ENCODE assay signal across 16 cellular contexts in the genomic region with DNA sequence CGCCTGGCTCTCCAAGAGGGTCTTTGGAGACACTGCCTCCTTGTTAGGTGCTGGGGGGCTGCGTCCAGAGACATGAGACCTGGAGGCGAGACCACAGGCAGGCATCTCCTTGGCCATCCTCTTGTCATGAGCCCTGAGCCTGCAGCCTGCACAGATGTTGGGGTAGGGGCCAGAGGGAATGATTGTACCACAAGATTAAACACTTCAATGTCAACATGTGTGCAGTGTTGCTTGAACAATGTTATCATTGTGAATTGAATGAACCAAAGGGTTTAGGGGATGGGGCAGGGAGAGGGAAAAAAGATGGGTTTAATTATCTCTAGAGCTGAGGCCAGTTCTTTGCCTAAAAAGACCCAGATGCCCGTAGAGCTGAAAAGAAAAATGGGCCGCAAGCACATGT. TPM values are rescaled to one million over a fixed set of nuclear protein-coding genes. Genes with fewer than 3 reads are reported as not detected.
DNase-seq lines count a peak whose midpoint lies in the region; ATAC-seq, FAIRE-seq and TF ChIP-seq lines count a peak whose summit lies in the region.
"Had no signal": no experiment of that assay in that cellular context is flagged by ENCODE, and none has a peak within 500 bp of the region (broad histone marks: within the 10 kb centered on the region; RNA-seq: fewer than 3 reads in every experiment).

No MANE protein-coding gene starts in this region.

- DNase-seq in HTR-8/SVneo (ENCODE audit: insufficient read length, low spot score) = no peak
- peak; percentile 78 for DNase-seq in SK-N-SH
- peak; percentile 26 for DNase-seq in left kidney (ENCODE audit: low read depth, low spot score)
- DNase-seq in thyroid gland = no peak
- DNase-seq in activated CD8-positive, alpha-beta memory T cell treated with anti-CD3 and anti-CD28 coated beads, Interleukin-2, amount 10 ng/mL, durations not matched to agents 7 days and 5 days = no peak
- no peak for DNase-seq in GM10266 (ENCODE audit: extremely low spot score)
- DNase-seq: KBM-7, NCI-H1436, NCI-H2029 treated with DMSO at 0.1 percent for 48 hours, NCI-H2171 treated with DMSO at 0.1 percent for 48 hours, NCI-H446 treated with DMSO at 0.1 percent for 48 hours, Right ventricle myocardium superior had no signal

- TF ChIP-seq CTCF in SK-N-SH (IDR thresholded peaks at IDR 0.05) (no peak), thyroid gland (IDR thresholded peaks at IDR 0.05) (no peak), GM10266 (IDR thresholded peaks at IDR 0.05; ENCODE audit: control insufficient read depth, insufficient read depth, low read depth, missing control alignments) (no peak)

- H3K9me3 ChIP-seq in SK-N-SH (no peaks in the 10 kb centered on the region), thyroid gland (no peaks in the 10 kb centered on the region)

- H3K36me3 Mint-ChIP-seq in activated CD8-positive, alpha-beta memory T cell treated with anti-CD3 and anti-CD28 coated beads, Interleukin-2, amount 10 ng/mL, durations not matched to agents 7 days and 5 days = no peaks in the 10 kb centered on the region

- H3K27me3 ChIP-seq in SK-N-SH (ENCODE audit: insufficient read depth) (no peaks in the 10 kb centered on the region), thyroid gland (no peaks in the 10 kb centered on the region)

- H3K27ac Mint-ChIP-seq in activated CD8-positive, alpha-beta memory T cell treated with anti-CD3 and anti-CD28 coated beads, Interleukin-2, amount 10 ng/mL, durations not matched to agents 7 days and 5 days = no peak overlapping the region

- CTCF ChIA-PET in SK-N-SH (lab: Yijun Ruan, JAX) = interaction anchor here (1.0 to 6.0 kb wide), 8 partner anchors 17 to 151 kb away, joined by 3 to 38 read pairs (median 8); no protein-coding TSS in a partner anchor
- CTCF ChIA-PET in activated CD8-positive, alpha-beta memory T cell treated with anti-CD3 and anti-CD28 coated beads, Interleukin-2, amount 10 ng/mL, durations not matched to agents 7 days and 5 days (lab: Charles Lee) = no interaction called here

- no peak overlapping the region for H3K4me2 ChIP-seq in SK-N-SH

- ATAC-seq in activated CD8-positive, alpha-beta memory T cell treated with anti-CD3 and anti-CD28 coated beads, Interleukin-2, amount 10 ng/mL, durations not matched to agents 7 days and 5 days = no peak
- no peak for ATAC-seq in GM18502 (IDR thresholded peaks at IDR 0.05; ENCODE audit: poor library complexity, unreplicated experiment)
- ATAC-seq: Panc1 had no signal

- H3K9me3 Mint-ChIP-seq in activated CD8-positive, alpha-beta memory T cell treated with anti-CD3 and anti-CD28 coated beads, Interleukin-2, amount 10 ng/mL, durations not matched to agents 7 days and 5 days (ENCODE audit: low read depth) = no peaks in the 10 kb centered on the region

- FAIRE-seq in HTR-8/SVneo (lab: Jason Lieb, UNC) = peak; percentile 92
- FAIRE-seq: GM19239 had no signal

- H3F3A ChIP-seq in SK-N-SH (replicated peaks; ENCODE audit: insufficient read depth) = no peaks in the 10 kb centered on the region

- POLR2A ChIA-PET in SK-N-SH (lab: Yijun Ruan, JAX) = interaction anchor here (1.0 to 1.6 kb wide), 3 partner anchors 17 to 21 kb away, joined by 3 to 5 read pairs (median 4); no protein-coding TSS in a partner anchor

- no peak overlapping the region for H3K4me3 Mint-ChIP-seq in activated CD8-positive, alpha-beta memory T cell treated with anti-CD3 and anti-CD28 coated beads, Interleukin-2, amount 10 ng/mL, durations not matched to agents 7 days and 5 days

- H4K20me1 ChIP-seq in SK-N-SH (ENCODE audit: insufficient read depth) = no peaks in the 10 kb centered on the region

- WGBS in SK-N-SH (ENCODE audit: low lambda C conversion rate) = 21% methylated on average over 3 of the region's 5 CpGs
- WGBS in thyroid gland, 2 donors = 56 to 68% methylated on average over 5 of the region's 5 CpGs

- peak; percentile 40 for TF ChIP-seq RAD21 in SK-N-SH (IDR thresholded peaks at IDR 0.05; ENCODE audit: low read length)

- no peaks in the 10 kb centered on the region for H3K36me3 ChIP-seq in SK-N-SH (replicated peaks in 1 of 2; ENCODE audit: control insufficient read depth in 1 of 2, insufficient read depth in 2 of 2, low read length in 1 of 2)
- no peaks in the 10 kb centered on the region for H3K36me3 ChIP-seq in thyroid gland

- H3K4me1 Mint-ChIP-seq in activated CD8-positive, alpha-beta memory T cell treated with anti-CD3 and anti-CD28 coated beads, Interleukin-2, amount 10 ng/mL, durations not matched to agents 7 days and 5 days = no peaks in the 10 kb centered on the region

- no peak overlapping the region for H3K9ac ChIP-seq in SK-N-SH

- peak in 1 of 2 experiments; percentile 85; a peak in 2 of 4 replicates for TF ChIP-seq EP300 in SK-N-SH (IDR thresholded peaks at IDR 0.05; ENCODE audit: borderline replicate concordance in 1 of 2, low read depth in 1 of 2, low read length in 1 of 2)

- no peak for TF ChIP-seq POLR2A in thyroid gland (IDR thresholded peaks at IDR 0.05)

- H3K27ac ChIP-seq in SK-N-SH (ENCODE audit: low read depth in 2 of 2, low read length in 1 of 2) = peak overlapping the region in 1 of 2 experiments; percentile 95; a peak in 2 of 4 replicates
- H3K27ac ChIP-seq in thyroid gland = peak overlapping the region; percentile 94 to 98 (median 97)
- H3K27ac ChIP-seq: C4-2B had no signal

- H3K79me2 ChIP-seq in SK-N-SH (ENCODE audit: insufficient read depth) = no peaks in the 10 kb centered on the region

- H2AFZ ChIP-seq in SK-N-SH (ENCODE audit: low read depth) = no peak overlapping the region

- H3K4me3 ChIP-seq in SK-N-SH (ENCODE audit: low read depth in 2 of 2, low read length in 1 of 2) = no peak overlapping the region
- no peak overlapping the region for H3K4me3 ChIP-seq in thyroid gland (replicated peaks in 1 of 3)

- H3K4me1 ChIP-seq in SK-N-SH (ENCODE audit: control insufficient read depth in 1 of 2, insufficient read depth in 2 of 2, low read depth in 1 of 2, low read length in 1 of 2) (peaks cover 0 to 38% of the 10 kb centered on the region in 2 experiments; a peak in 1 of 4 replicates), thyroid gland (peaks cover 78 to 83% of the 10 kb centered on the region in 2 donors)

- no peaks in the 10 kb centered on the region for H3K9me2 ChIP-seq in SK-N-SH

- H3K27me3 Mint-ChIP-seq in activated CD8-positive, alpha-beta memory T cell treated with anti-CD3 and anti-CD28 coated beads, Interleukin-2, amount 10 ng/mL, durations not matched to agents 7 days and 5 days = peaks cover 6% of the 10 kb centered on the region

- intact Hi-C loops in thyroid gland (cut with DNase I) = no loop called here

TF ChIP-seq in SK-N-SH, 30 proteins besides CTCF, POLR2A, EP300 and RAD21:
- TF ChIP-seq GATA2 (CRISPR knock-in tag; IDR thresholded peaks at IDR 0.05) (peak; percentile 90), MXI1 (IDR thresholded peaks at IDR 0.05; ENCODE audit: low read depth, low read length) (peak; percentile 28; the same call in 1 of the 2 replicates), CHD2 (IDR thresholded peaks at IDR 0.05; ENCODE audit: low read length, partially characterized antibody) (peak; percentile 61), FOSL2 (IDR thresholded peaks at IDR 0.05; ENCODE audit: borderline replicate concordance, low read depth) (no peak), RCOR1 (IDR thresholded peaks at IDR 0.05; ENCODE audit: low read length) (peak; percentile 81), FOXJ3 (CRISPR knock-in tag; IDR thresholded peaks at IDR 0.05) (peak; percentile 89)
- TF ChIP-seq, protein P1, sequence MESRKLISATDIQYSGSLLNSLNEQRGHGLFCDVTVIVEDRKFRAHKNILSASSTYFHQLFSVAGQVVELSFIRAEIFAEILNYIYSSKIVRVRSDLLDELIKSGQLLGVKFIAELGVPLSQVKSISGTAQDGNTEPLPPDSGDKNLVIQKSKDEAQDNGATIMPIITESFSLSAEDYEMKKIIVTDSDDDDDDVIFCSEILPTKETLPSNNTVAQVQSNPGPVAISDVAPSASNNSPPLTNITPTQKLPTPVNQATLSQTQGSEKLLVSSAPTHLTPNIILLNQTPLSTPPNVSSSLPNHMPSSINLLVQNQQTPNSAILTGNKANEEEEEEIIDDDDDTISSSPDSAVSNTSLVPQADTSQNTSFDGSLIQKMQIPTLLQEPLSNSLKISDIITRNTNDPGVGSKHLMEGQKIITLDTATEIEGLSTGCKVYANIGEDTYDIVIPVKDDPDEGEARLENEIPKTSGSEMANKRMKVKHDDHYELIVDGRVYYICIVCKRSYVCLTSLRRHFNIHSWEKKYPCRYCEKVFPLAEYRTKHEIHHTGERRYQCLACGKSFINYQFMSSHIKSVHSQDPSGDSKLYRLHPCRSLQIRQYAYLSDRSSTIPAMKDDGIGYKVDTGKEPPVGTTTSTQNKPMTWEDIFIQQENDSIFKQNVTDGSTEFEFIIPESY (IDR thresholded peaks at IDR 0.05; ENCODE audit: borderline replicate concordance, low read depth) = no peak

RNA-seq across cellular contexts. Expression of a gene that starts 24.8 kb away (rescaled TPM):
- 0.10 TPM in 1 of 2 replicates, not detected in the other for polyA plus RNA-seq in SK-N-SH (2012; rRNA removed)
- polyA plus RNA-seq in SK-N-SH (2012; cell fraction: cytosol; rRNA removed) = 0.03 and 0.12 TPM in 2 replicates
- polyA plus RNA-seq in SK-N-SH (2012; cell fraction: nucleus; rRNA removed) = 0.02 and 0.40 TPM in 2 replicates
- 100 to 1,000 TPM in 1 of 4 donors, 10 to 100 TPM in 3; 34.0 to 113 (median 80.2) TPM for total RNA-seq in thyroid gland
- not detected for total RNA-seq in activated CD8-positive, alpha-beta memory T cell treated with anti-CD3 and anti-CD28 coated beads, Interleukin-2, amount 10 ng/mL, durations not matched to agents 7 days and 5 days

Comparison
In these comparisons a context has a peak if more than half of its experiments do, and no peak if none do; other contexts are left out.
1. DNase-seq: peak in SK-N-SH (single experiment) and left kidney (single experiment); none in HTR-8/SVneo (single experiment), thyroid gland (0 of 2), activated CD8-positive, alpha-beta memory T cell treated with anti-CD3 and anti-CD28 coated beads, Interleukin-2, amount 10 ng/mL, durations not matched to agents 7 days and 5 days (single experiment) and GM10266 (single experiment).
2. RNA of a gene that starts 24.8 kb away (total RNA-seq): 34.0 to 113 TPM in thyroid gland; not detected in activated CD8-positive, alpha-beta memory T cell treated with anti-CD3 and anti-CD28 coated beads, Interleukin-2, amount 10 ng/mL, durations not matched to agents 7 days and 5 days; every median in the first group is over 10 times any median in the second.